8 cellular contexts compared by ENCODE assay signal in the genomic region with DNA sequence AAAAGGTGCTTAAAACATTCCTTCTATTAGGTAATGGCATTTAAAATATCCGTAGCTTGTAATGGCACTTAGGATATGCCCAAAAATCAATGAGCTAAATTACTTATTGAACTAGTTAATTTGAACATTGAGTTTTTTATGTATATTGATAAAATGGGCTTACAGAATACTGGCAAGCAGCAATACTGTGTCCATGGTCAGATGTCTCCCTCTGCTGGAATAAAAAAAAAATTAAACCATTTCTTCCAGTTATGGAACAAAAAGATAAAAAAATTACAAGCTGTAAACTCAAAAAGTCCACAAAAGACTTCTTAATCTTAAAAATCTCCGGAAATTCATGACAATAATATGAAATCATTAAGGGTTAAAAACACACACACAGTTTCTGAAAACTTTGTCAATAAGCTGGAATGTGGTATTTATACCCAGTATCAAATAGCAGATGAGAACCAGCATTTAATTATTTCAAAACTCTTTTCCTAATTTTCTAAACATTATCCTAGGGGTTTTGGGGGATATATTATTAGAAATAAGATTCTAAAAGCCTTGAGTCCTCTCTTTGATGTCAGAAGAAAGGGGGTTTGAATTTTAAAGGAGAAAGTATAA. TPM values are rescaled to one million over a fixed set of nuclear protein-coding genes. Genes with fewer than 3 reads are reported as not detected.
DNase-seq lines count a peak whose midpoint lies in the region; ATAC-seq, FAIRE-seq and TF ChIP-seq lines count a peak whose summit lies in the region.

No MANE protein-coding gene starts in this region.

- POLR2A ChIA-PET in A673 (lab: Charles Lee; ENCODE audit: low non-redundant PET) = no interaction called here

- no peak for ATAC-seq in activated naive CD4-positive, alpha-beta T cell treated with anti-CD3 and anti-CD28 coated beads, Interleukin-2, amount 50 U/mL, for 72 hours

- TF ChIP-seq POLR2A in GM12892 (IDR thresholded peaks at IDR 0.05; ENCODE audit: low read depth, low read length) = no peak

- no peak overlapping the region for H3K4me3 ChIP-seq in A673 (ENCODE audit: low read depth, low read length, poor library complexity, severe bottlenecking)
- no peak overlapping the region for H3K4me3 ChIP-seq in GM12865 (ENCODE audit: low read depth, low read length)
- H3K4me3 ChIP-seq in foreskin fibroblast (ENCODE audit: low read depth in 1 of 2, low read length in 2 of 2) = no peak overlapping the region

- no peaks in the 10 kb centered on the region for H3K4me1 ChIP-seq in A673 (ENCODE audit: insufficient read depth, low read length, poor library complexity, severe bottlenecking)

- H3K27ac Mint-ChIP-seq in activated naive CD4-positive, alpha-beta T cell treated with anti-CD3 and anti-CD28 coated beads, Interleukin-2, amount 50 U/mL, for 72 hours = no peak overlapping the region

- no peaks in the 10 kb centered on the region for H3K27me3 ChIP-seq in A673 (replicated peaks; ENCODE audit: insufficient read depth, low read depth, low read length, poor library complexity)

- FAIRE-seq in GM12892 (lab: Jason Lieb, UNC) = no peak

- intact Hi-C loops in A673 (cut with micrococcal nuclease; ENCODE audit: unreplicated experiment) = loop anchor here (5.0 to 10.0 kb wide), 5 partner anchors 168 to 708 kb away; no protein-coding TSS in a partner anchor

- H3K9me3 ChIP-seq in A673 (ENCODE audit: low read depth, low read length, poor library complexity, severe bottlenecking) = no peaks in the 10 kb centered on the region

- peaks cover 4 to 9% of the 10 kb centered on the region in 2 donors for H3K36me3 Mint-ChIP-seq in activated naive CD4-positive, alpha-beta T cell treated with anti-CD3 and anti-CD28 coated beads, Interleukin-2, amount 50 U/mL, for 72 hours

- TF ChIP-seq CTCF in A673 (conservative IDR thresholded peaks at IDR 0.05; ENCODE audit: low read depth, low read length) (peak; percentile 73), GM12865 (IDR thresholded peaks at IDR 0.05; ENCODE audit: insufficient read depth, low read depth, low read length, missing control alignments) (peak; percentile 18), foreskin fibroblast (IDR thresholded peaks at IDR 0.05; ENCODE audit: low read depth, low read length) (peak; percentile 38)

- BruUV-seq in A673 (replicated peaks; lab: Mats Ljungman, UMichigan) = no TSS peak

- H3K27ac ChIP-seq in A673 (ENCODE audit: low read depth, low read length, poor library complexity, severe bottlenecking) = no peak overlapping the region

- DNase-seq in A673 (ENCODE audit: low spot score) (peak; percentile 62), GM12865 (ENCODE audit: low read depth) (peak; percentile 12), OCI-M1 (lab: John Stamatoyannopoulos, UW) (peak; percentile 68), foreskin fibroblast (peak; percentile 12 to 47), C1 segment of cervical spinal cord (lab: John Stamatoyannopoulos, UW) (no peak), GM12892 (ENCODE audit: insufficient read length) (no peak), amygdala (lab: John Stamatoyannopoulos, UW) (no peak)
- DNase-seq in activated naive CD4-positive, alpha-beta T cell treated with anti-CD3 and anti-CD28 coated beads, Interleukin-2, amount 50 U/mL, for 72 hours (ENCODE audit: low spot score in 2 of 2) = no peak

- CTCF ChIA-PET in A673 (lab: Charles Lee) = interaction anchor here (0.6 to 1.2 kb wide), 4 partner anchors 241 to 332 kb away, joined by 3 to 4 read pairs (median 3); no protein-coding TSS in a partner anchor

- H3K36me3 ChIP-seq in A673 (ENCODE audit: insufficient read depth, low read length, poor library complexity, severe bottlenecking) = no peaks in the 10 kb centered on the region

- H3K9me3 Mint-ChIP-seq in activated naive CD4-positive, alpha-beta T cell treated with anti-CD3 and anti-CD28 coated beads, Interleukin-2, amount 50 U/mL, for 72 hours = peaks cover 4 to 5% of the 10 kb centered on the region in 2 donors

RNA-seq across cellular contexts. Expression of a gene that starts 21.5 kb away (rescaled TPM):
- total RNA-seq in A673 (2021) = 188 TPM in 2 replicates
- polyA plus RNA-seq in GM12892 (2012; ENCODE audit: missing spikeins) = 78.5 TPM
- total RNA-seq in activated naive CD4-positive, alpha-beta T cell treated with anti-CD3 and anti-CD28 coated beads, Interleukin-2, amount 50 U/mL, for 72 hours = 100 to 1,000 TPM; 102 to 144 TPM

Comparison
In these comparisons a context has a peak if more than half of its experiments do, and no peak if none do; other contexts are left out.
1. DNase-seq: peak in A673 (single experiment), GM12865 (single experiment), OCI-M1 (single experiment) and foreskin fibroblast (2 of 2); none in C1 segment of cervical spinal cord (0 of 14), GM12892 (single experiment), activated naive CD4-positive, alpha-beta T cell treated with anti-CD3 and anti-CD28 coated beads, Interleukin-2, amount 50 U/mL, for 72 hours (0 of 2) and amygdala (0 of 56).
2. CTCF ChIP-seq: peak in every context shown above with its lines; median percentile 73 in A673; 38 in foreskin fibroblast; 18 in GM12865.